In genomic region chrX:17376381-17377046, GRCh38 we compare ENCODE assay signal across 8 cellular contexts. TPM values are rescaled to one million over a fixed set of nuclear protein-coding genes. Genes with fewer than 3 reads are reported as not detected.
DNase-seq lines count a peak whose midpoint lies in the region; ATAC-seq and TF ChIP-seq lines count a peak whose summit lies in the region.

No MANE protein-coding gene starts in this region.

- H3K36me3 ChIP-seq in A673 (ENCODE audit: insufficient read depth, low read length, poor library complexity, severe bottlenecking), result no peaks in the 10 kb centered on the region
- no peaks in the 10 kb centered on the region for H3K36me3 ChIP-seq in HUES6 (ENCODE audit: control insufficient read depth, insufficient read depth, low read length)
- H3K36me3 ChIP-seq in colonic mucosa, result no peaks in the 10 kb centered on the region
- H3K36me3 ChIP-seq in mucosa of rectum (ENCODE audit: control insufficient read depth in 2 of 2, insufficient read depth in 2 of 2, low read length in 2 of 2), result no peaks in the 10 kb centered on the region

- intact Hi-C loops in A673 (cut with micrococcal nuclease; ENCODE audit: unreplicated experiment), result no loop called here
- intact Hi-C loops in colonic mucosa (cut with DNase I), result loop anchor here (5.0 to 10.0 kb wide), 2 partner anchors 148 to 216 kb away; no protein-coding TSS in a partner anchor

- H3K4me1 ChIP-seq in A673 (ENCODE audit: insufficient read depth, low read length, poor library complexity, severe bottlenecking) (no peaks in the 10 kb centered on the region), HUES6 (ENCODE audit: control insufficient read depth, insufficient read depth, low read length) (peaks cover 21% of the 10 kb centered on the region), colonic mucosa (no peaks in the 10 kb centered on the region), mucosa of rectum (ENCODE audit: control insufficient read depth in 2 of 2, insufficient read depth in 2 of 2, low read length in 2 of 2) (peaks cover 0 to 3% of the 10 kb centered on the region in 2 donors)

- H3K27ac ChIP-seq in A673 (ENCODE audit: low read depth, low read length, poor library complexity, severe bottlenecking), result no peak overlapping the region
- H3K27ac ChIP-seq in HUES6 (ENCODE audit: low read depth, low read length), result no peak overlapping the region
- no peak overlapping the region for H3K27ac ChIP-seq in colonic mucosa
- H3K27ac ChIP-seq in mucosa of rectum (ENCODE audit: low read depth in 2 of 2, low read length in 2 of 2), result no peak overlapping the region

- no peak for TF ChIP-seq CTCF in A673 (conservative IDR thresholded peaks at IDR 0.05; ENCODE audit: low read depth, low read length)
- no peak for TF ChIP-seq CTCF in colonic mucosa (IDR thresholded peaks at IDR 0.05)

- H3K4me3 Mint-ChIP-seq in T-helper 17 cell, result no peak overlapping the region

- H3K9ac ChIP-seq in HUES6 (ENCODE audit: low read length) (peak overlapping the region; percentile 56), colonic mucosa (ENCODE audit: low read depth in 2 of 2, low read length in 2 of 2) (peak overlapping the region; percentile 31 to 69), mucosa of rectum (ENCODE audit: low read depth in 1 of 2, low read length in 2 of 2) (peak overlapping the region in 1 of 2 donors; percentile 24)

- POLR2A ChIA-PET in A673 (lab: Charles Lee; ENCODE audit: low non-redundant PET), result no interaction called here

- no peaks in the 10 kb centered on the region for H3K36me3 Mint-ChIP-seq in T-helper 17 cell (ENCODE audit: low read depth)

- H3K9me3 ChIP-seq in A673 (ENCODE audit: low read depth, low read length, poor library complexity, severe bottlenecking), result no peaks in the 10 kb centered on the region
- H3K9me3 ChIP-seq in HUES6 (ENCODE audit: control insufficient read depth, insufficient read depth, low read depth, low read length), result peaks cover 2% of the 10 kb centered on the region
- H3K9me3 ChIP-seq in colonic mucosa, result no peaks in the 10 kb centered on the region
- H3K9me3 ChIP-seq in mucosa of rectum (ENCODE audit: control insufficient read depth in 2 of 2, low read length in 2 of 2), result peaks cover 0 to 2% of the 10 kb centered on the region in 2 donors
- H3K9me3 ChIP-seq in T-helper 17 cell (ENCODE audit: control insufficient read depth, low read length, poor library complexity, severe bottlenecking), result no peaks in the 10 kb centered on the region

- peaks cover 5% of the 10 kb centered on the region for H3K27me3 Mint-ChIP-seq in T-helper 17 cell

- CTCF ChIA-PET in A673 (lab: Charles Lee), result no interaction called here

- peaks cover 81% of the 10 kb centered on the region for H3K27me3 ChIP-seq in A673 (replicated peaks; ENCODE audit: insufficient read depth, low read depth, low read length, poor library complexity)
- H3K27me3 ChIP-seq in HUES6 (ENCODE audit: control insufficient read depth, insufficient read depth, low read length), result peaks cover 43% of the 10 kb centered on the region
- H3K27me3 ChIP-seq in colonic mucosa, result peaks cover 5% of the 10 kb centered on the region
- H3K27me3 ChIP-seq in mucosa of rectum (ENCODE audit: control insufficient read depth in 2 of 2, insufficient read depth in 2 of 2, low read length in 2 of 2), result no peaks in the 10 kb centered on the region

- H3K27ac Mint-ChIP-seq in T-helper 17 cell, result no peak overlapping the region

- BruUV-seq in A673 (replicated peaks; lab: Mats Ljungman, UMichigan), result no TSS peak

- ATAC-seq in HG02973 (IDR thresholded peaks at IDR 0.05; ENCODE audit: unreplicated experiment) (no peak), GM19463 (IDR thresholded peaks at IDR 0.05; ENCODE audit: unreplicated experiment) (no peak), T-helper 17 cell (no peak), HG02759 (IDR thresholded peaks at IDR 0.05; ENCODE audit: unreplicated experiment) (no peak)

- H3K4me3 ChIP-seq in A673 (ENCODE audit: low read depth, low read length, poor library complexity, severe bottlenecking) (peak overlapping the region; percentile 27), HUES6 (ENCODE audit: low read depth, low read length) (peak overlapping the region; percentile 82), colonic mucosa (peak overlapping the region; percentile 39), mucosa of rectum (ENCODE audit: low read length in 2 of 2) (peak overlapping the region; percentile 48 to 70)

- H3K4me1 Mint-ChIP-seq in T-helper 17 cell, result no peaks in the 10 kb centered on the region

- no peak for DNase-seq in A673 (ENCODE audit: low spot score)
- DNase-seq in colonic mucosa, result peak; percentile 24
- DNase-seq in T-helper 17 cell, result no peak

RNA-seq across cellular contexts. Expression of gene NHS, which starts 1.5 kb away (rescaled TPM):
- total RNA-seq in A673 (2021), result 0.13 and 0.37 TPM in 2 replicates
- 1 to 10 TPM; 3.0 to 4.3 TPM for total RNA-seq in colonic mucosa
- under 1 TPM in 1 of 2 donors, not detected in 1; 0.07 TPM for total RNA-seq in T-helper 17 cell

Comparison
In these comparisons a context has a peak if more than half of its experiments do, and no peak if none do; other contexts are left out.
1. H3K4me3 ChIP-seq: peak in every context shown above with its lines; median percentile 82 in HUES6; 59 in mucosa of rectum; 39 in colonic mucosa; 27 in A673.